In the genomic region with DNA sequence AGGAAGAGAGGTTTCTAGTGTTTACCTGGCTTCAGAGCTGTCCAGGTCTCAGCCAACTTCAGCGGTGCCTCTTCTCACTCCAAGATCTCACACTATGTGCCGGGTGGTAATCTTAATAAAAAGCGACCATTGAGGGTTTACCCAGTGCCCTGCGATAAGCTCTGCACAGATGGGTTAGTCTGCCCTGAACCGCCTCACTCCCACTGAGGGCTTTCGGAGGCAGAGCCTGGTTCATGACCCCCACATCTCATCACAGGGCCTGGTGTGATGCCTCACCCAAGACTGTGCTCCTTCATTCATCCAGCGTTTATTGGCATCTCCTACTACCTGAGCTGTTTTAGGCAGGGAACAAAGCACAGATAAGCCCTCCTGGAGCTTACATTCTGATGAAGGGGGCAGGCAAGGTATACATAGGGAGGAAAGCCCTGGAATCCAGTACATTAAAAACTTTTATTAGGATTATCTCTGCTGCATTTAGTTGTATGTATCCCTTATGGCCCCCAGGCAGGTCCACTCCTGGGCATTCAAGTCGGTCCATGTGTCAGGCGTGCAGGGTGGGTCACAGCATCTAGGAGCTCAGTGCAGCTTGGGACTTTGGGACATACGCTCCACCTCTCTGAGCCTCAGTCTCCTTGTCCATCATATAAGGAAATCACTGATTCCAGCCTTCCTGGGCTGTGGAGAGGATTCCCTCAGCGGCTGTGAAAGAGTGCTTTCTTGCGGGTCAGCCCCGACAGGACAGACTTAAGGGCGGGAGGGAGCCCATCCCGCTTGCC, we compare ENCODE assay signal across 9 cellular contexts. TPM values are rescaled to one million over a fixed set of nuclear protein-coding genes. Genes with fewer than 3 reads are reported as not detected.
DNase-seq lines count a peak whose midpoint lies in the region; ATAC-seq and TF ChIP-seq lines count a peak whose summit lies in the region.
"Had no signal": no experiment of that assay in that cellular context is flagged by ENCODE, and none has a peak within 500 bp of the region (broad histone marks: within the 10 kb centered on the region; RNA-seq: fewer than 3 reads in every experiment).

No MANE protein-coding gene starts in this region.

- no peak for TF ChIP-seq CTCF in HFF-Myc (IDR thresholded peaks at IDR 0.05; ENCODE audit: low read depth, low read length, missing control alignments)
- TF ChIP-seq CTCF in chondrocyte (IDR thresholded peaks at IDR 0.05) = no peak

- H3K9me3 Mint-ChIP-seq in chondrocyte (ENCODE audit: low read depth) = no peaks in the 10 kb centered on the region
- H3K9me3 Mint-ChIP-seq in memory B cell = no peaks in the 10 kb centered on the region
- H3K9me3 Mint-ChIP-seq in stimulated activated naive B cell treated with anti-CD40 and anti-IgM and Interleukin-4, amounts not matched to agents 10 μg/mL and 1 μg/mL and 100 μg/mL, for 72 hours = no peaks in the 10 kb centered on the region

- no peak for DNase-seq in HFF-Myc (ENCODE audit: extremely low read depth, low read depth)
- no peak for DNase-seq in chondrocyte (ENCODE audit: low spot score)
- no peak for DNase-seq in memory B cell (ENCODE audit: low spot score in 2 of 2)
- no peak for DNase-seq in stimulated activated naive B cell treated with anti-CD40 and anti-IgM and Interleukin-4, amounts not matched to agents 10 μg/mL and 1 μg/mL and 100 μg/mL, for 72 hours
- no peak for DNase-seq in activated gamma-delta T cell (lab: John Stamatoyannopoulos, UW)
- DNase-seq in dedifferentiated amniotic fluid mesenchymal stem cell (ENCODE audit: extremely low spot score) = no peak
- no peak for DNase-seq in activated CD8-positive, alpha-beta memory T cell treated with anti-CD3 and anti-CD28 coated beads, Interleukin-2, amount 50 U/mL, for 48 hours
- DNase-seq: occipital lobe had no signal

- no peak for ATAC-seq in memory B cell (ENCODE audit: low read depth)
- no peak for ATAC-seq in stimulated activated naive B cell treated with anti-CD40 and anti-IgM and Interleukin-4, amounts not matched to agents 10 μg/mL and 1 μg/mL and 100 μg/mL, for 72 hours (replicated peaks)
- no peak for ATAC-seq in GM19351 (IDR thresholded peaks at IDR 0.05; ENCODE audit: unreplicated experiment)

- H3K4me1 Mint-ChIP-seq in chondrocyte (ENCODE audit: low read depth) (peaks cover 15% of the 10 kb centered on the region), memory B cell (peaks cover 9% of the 10 kb centered on the region)
- peaks cover 9 to 17% of the 10 kb centered on the region in 2 donors for H3K4me1 Mint-ChIP-seq in stimulated activated naive B cell treated with anti-CD40 and anti-IgM and Interleukin-4, amounts not matched to agents 10 μg/mL and 1 μg/mL and 100 μg/mL, for 72 hours

- H3K4me3 Mint-ChIP-seq in chondrocyte (ENCODE audit: unreplicated experiment) = peak overlapping the region; percentile 62
- H3K4me3 Mint-ChIP-seq in memory B cell = peak overlapping the region; percentile 19
- H3K4me3 Mint-ChIP-seq in stimulated activated naive B cell treated with anti-CD40 and anti-IgM and Interleukin-4, amounts not matched to agents 10 μg/mL and 1 μg/mL and 100 μg/mL, for 72 hours = peak overlapping the region; percentile 55 to 68

- H3K27me3 Mint-ChIP-seq in chondrocyte (ENCODE audit: low read depth) (peaks cover 65% of the 10 kb centered on the region), memory B cell (peaks cover 35% of the 10 kb centered on the region)
- peaks cover 57 to 73% of the 10 kb centered on the region in 2 donors for H3K27me3 Mint-ChIP-seq in stimulated activated naive B cell treated with anti-CD40 and anti-IgM and Interleukin-4, amounts not matched to agents 10 μg/mL and 1 μg/mL and 100 μg/mL, for 72 hours

- peak overlapping the region; percentile 54 for H3K4me3 ChIP-seq in HFF-Myc (replicated peaks; ENCODE audit: low read depth, low read length)

- H3K27ac Mint-ChIP-seq in chondrocyte (ENCODE audit: unreplicated experiment) (no peak overlapping the region), memory B cell (no peak overlapping the region)
- H3K27ac Mint-ChIP-seq in stimulated activated naive B cell treated with anti-CD40 and anti-IgM and Interleukin-4, amounts not matched to agents 10 μg/mL and 1 μg/mL and 100 μg/mL, for 72 hours = no peak overlapping the region

- no peaks in the 10 kb centered on the region for H3K36me3 Mint-ChIP-seq in chondrocyte (ENCODE audit: low read depth)
- no peaks in the 10 kb centered on the region for H3K36me3 Mint-ChIP-seq in memory B cell
- no peaks in the 10 kb centered on the region for H3K36me3 Mint-ChIP-seq in stimulated activated naive B cell treated with anti-CD40 and anti-IgM and Interleukin-4, amounts not matched to agents 10 μg/mL and 1 μg/mL and 100 μg/mL, for 72 hours

RNA-seq across cellular contexts. Expression of gene COL15A1, which starts 0.6 kb away (rescaled TPM):
- 5.2 to 7.1 TPM (median 5.4 TPM) in 3 replicates for total RNA-seq in chondrocyte
